1 cellular context compared by ENCODE assay signal in the genomic region with DNA sequence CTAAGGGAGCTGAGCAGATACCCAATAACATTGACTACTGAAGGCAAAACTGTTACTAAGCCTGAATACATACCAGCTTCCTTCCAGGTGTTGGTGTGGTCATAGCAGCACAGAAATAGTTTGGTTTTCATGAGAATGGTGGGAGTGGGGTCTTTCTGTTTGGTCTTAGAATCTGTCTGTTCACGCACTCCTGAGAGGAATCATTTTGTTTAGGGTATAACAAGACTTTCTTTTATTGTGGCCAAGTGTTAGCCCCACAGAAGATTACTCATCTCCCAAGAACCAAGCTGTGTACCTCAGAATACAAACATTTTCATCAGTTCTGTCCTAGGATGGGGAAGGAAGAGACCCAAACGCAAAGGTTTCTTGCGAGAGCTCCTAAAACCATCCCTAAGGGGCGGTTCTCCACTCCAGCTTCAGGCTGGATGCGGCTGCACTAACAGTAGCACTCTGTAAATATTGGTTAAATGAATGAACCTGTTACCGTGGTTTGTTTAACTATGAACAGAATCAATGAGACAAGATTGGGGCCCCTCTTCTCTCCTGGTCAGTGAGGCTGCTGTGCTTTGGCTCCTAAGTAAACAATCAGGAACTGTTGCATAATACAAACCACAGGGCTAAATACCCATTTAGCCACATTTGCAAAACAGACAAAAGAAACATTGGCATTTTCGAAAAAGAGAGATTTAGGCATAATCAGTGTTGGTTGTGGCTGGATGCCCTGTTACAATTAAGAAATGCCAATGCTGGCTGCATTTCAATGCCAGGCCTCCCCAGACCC.
TF ChIP-seq lines count a peak whose summit lies in the region.

No MANE protein-coding gene starts in this region.

TF ChIP-seq in HepG2, 621 proteins besides CTCF, POLR2A, EP300 and RAD21 (continued from another document and continues in another):
- TF ChIP-seq KMT2A (CRISPR knock-in tag; IDR thresholded peaks at IDR 0.05) (peak; percentile 66; the same call in 1 of the 2 replicates), ZNF3 (CRISPR knock-in tag; IDR thresholded peaks at IDR 0.05) (peak; percentile 76; the same call in 1 of the 2 replicates), THAP8 (CRISPR knock-in tag; IDR thresholded peaks at IDR 0.05; ENCODE audit: borderline replicate concordance) (no peak), ZNF512 (CRISPR knock-in tag; IDR thresholded peaks at IDR 0.05) (no peak), ZNF101 (CRISPR knock-in tag; IDR thresholded peaks at IDR 0.05; ENCODE audit: borderline replicate concordance, low read depth) (0 out of 2 replicates have a peak, but pooled peaks have one; percentile 25), ZNF737 (CRISPR knock-in tag; IDR thresholded peaks at IDR 0.05; ENCODE audit: borderline replicate concordance) (no peak; the same call in 1 of the 2 replicates), JUN (CRISPR knock-in tag; IDR thresholded peaks at IDR 0.05) (peak; percentile 76; the same call in 1 of the 2 replicates), TBL1XR1 (IDR thresholded peaks at IDR 0.05; ENCODE audit: borderline replicate concordance, low read length, partially characterized antibody) (peak; percentile 88), ZFP41 (CRISPR knock-in tag; IDR thresholded peaks at IDR 0.05; ENCODE audit: borderline replicate concordance) (no peak), THAP7 (CRISPR knock-in tag; IDR thresholded peaks at IDR 0.05) (peak; percentile 67; the same call in 1 of the 2 replicates), ZNF329 (CRISPR knock-in tag; IDR thresholded peaks at IDR 0.05; ENCODE audit: low read depth) (0 out of 2 replicates have a peak, but pooled peaks have one; percentile 28), KDM3A (CRISPR knock-in tag; IDR thresholded peaks at IDR 0.05; ENCODE audit: low read depth) (peak; percentile 93; the same call in 1 of the 2 replicates), ZNF251 (CRISPR knock-in tag; IDR thresholded peaks at IDR 0.05) (no peak; the same call in 1 of the 2 replicates), TAF15 (IDR thresholded peaks at IDR 0.05; ENCODE audit: low read depth, low read length, poor library complexity, severe bottlenecking) (no peak), HIVEP1 (CRISPR knock-in tag; IDR thresholded peaks at IDR 0.05) (no peak), ARID2 (CRISPR knock-in tag; IDR thresholded peaks at IDR 0.05; ENCODE audit: borderline replicate concordance) (no peak), GABPA (IDR thresholded peaks at IDR 0.05; ENCODE audit: low read depth, low read length) (no peak), GABPA (CRISPR knock-in tag; IDR thresholded peaks at IDR 0.05; ENCODE audit: low read depth) (no peak), ZNF430 (CRISPR knock-in tag; IDR thresholded peaks at IDR 0.05) (peak; percentile 65), NRL (CRISPR knock-in tag; IDR thresholded peaks at IDR 0.05; ENCODE audit: borderline replicate concordance) (no peak), FOSL1 (CRISPR knock-in tag; IDR thresholded peaks at IDR 0.05; ENCODE audit: borderline replicate concordance) (peak; percentile 21; the same call in 1 of the 2 replicates), POLR2G (IDR thresholded peaks at IDR 0.05; ENCODE audit: low read depth, low read length) (no peak), HOXA7 (CRISPR knock-in tag; IDR thresholded peaks at IDR 0.05) (no peak), CREM (IDR thresholded peaks at IDR 0.05) (peak; percentile 84), CREM (CRISPR knock-in tag; IDR thresholded peaks at IDR 0.05) (no peak), ZNF318 (CRISPR knock-in tag; IDR thresholded peaks at IDR 0.05) (0 out of 2 replicates have a peak, but pooled peaks have one; percentile 91), STAG1 (CRISPR knock-in tag; IDR thresholded peaks at IDR 0.05) (peak; percentile 38), TAF1 (CRISPR knock-in tag; IDR thresholded peaks at IDR 0.05) (no peak), DMTF1 (CRISPR knock-in tag; IDR thresholded peaks at IDR 0.05) (no peak)
- TF ChIP-seq, protein P1, sequence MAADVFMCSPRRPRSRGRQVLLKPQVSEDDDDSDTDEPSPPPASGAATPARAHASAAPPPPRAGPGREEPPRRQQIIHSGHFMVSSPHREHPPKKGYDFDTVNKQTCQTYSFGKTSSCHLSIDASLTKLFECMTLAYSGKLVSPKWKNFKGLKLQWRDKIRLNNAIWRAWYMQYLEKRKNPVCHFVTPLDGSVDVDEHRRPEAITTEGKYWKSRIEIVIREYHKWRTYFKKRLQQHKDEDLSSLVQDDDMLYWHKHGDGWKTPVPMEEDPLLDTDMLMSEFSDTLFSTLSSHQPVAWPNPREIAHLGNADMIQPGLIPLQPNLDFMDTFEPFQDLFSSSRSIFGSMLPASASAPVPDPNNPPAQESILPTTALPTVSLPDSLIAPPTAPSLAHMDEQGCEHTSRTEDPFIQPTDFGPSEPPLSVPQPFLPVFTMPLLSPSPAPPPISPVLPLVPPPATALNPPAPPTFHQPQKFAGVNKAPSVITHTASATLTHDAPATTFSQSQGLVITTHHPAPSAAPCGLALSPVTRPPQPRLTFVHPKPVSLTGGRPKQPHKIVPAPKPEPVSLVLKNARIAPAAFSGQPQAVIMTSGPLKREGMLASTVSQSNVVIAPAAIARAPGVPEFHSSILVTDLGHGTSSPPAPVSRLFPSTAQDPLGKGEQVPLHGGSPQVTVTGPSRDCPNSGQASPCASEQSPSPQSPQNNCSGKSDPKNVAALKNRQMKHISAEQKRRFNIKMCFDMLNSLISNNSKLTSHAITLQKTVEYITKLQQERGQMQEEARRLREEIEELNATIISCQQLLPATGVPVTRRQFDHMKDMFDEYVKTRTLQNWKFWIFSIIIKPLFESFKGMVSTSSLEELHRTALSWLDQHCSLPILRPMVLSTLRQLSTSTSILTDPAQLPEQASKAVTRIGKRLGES (CRISPR knock-in tag; IDR thresholded peaks at IDR 0.05; ENCODE audit: borderline replicate concordance): 0 out of 2 replicates have a peak, but pooled peaks have one; percentile 69
- TF ChIP-seq, protein P2, sequence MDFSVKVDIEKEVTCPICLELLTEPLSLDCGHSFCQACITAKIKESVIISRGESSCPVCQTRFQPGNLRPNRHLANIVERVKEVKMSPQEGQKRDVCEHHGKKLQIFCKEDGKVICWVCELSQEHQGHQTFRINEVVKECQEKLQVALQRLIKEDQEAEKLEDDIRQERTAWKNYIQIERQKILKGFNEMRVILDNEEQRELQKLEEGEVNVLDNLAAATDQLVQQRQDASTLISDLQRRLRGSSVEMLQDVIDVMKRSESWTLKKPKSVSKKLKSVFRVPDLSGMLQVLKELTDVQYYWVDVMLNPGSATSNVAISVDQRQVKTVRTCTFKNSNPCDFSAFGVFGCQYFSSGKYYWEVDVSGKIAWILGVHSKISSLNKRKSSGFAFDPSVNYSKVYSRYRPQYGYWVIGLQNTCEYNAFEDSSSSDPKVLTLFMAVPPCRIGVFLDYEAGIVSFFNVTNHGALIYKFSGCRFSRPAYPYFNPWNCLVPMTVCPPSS (IDR thresholded peaks at IDR 0.05): no peak
- TF ChIP-seq, protein P3, sequence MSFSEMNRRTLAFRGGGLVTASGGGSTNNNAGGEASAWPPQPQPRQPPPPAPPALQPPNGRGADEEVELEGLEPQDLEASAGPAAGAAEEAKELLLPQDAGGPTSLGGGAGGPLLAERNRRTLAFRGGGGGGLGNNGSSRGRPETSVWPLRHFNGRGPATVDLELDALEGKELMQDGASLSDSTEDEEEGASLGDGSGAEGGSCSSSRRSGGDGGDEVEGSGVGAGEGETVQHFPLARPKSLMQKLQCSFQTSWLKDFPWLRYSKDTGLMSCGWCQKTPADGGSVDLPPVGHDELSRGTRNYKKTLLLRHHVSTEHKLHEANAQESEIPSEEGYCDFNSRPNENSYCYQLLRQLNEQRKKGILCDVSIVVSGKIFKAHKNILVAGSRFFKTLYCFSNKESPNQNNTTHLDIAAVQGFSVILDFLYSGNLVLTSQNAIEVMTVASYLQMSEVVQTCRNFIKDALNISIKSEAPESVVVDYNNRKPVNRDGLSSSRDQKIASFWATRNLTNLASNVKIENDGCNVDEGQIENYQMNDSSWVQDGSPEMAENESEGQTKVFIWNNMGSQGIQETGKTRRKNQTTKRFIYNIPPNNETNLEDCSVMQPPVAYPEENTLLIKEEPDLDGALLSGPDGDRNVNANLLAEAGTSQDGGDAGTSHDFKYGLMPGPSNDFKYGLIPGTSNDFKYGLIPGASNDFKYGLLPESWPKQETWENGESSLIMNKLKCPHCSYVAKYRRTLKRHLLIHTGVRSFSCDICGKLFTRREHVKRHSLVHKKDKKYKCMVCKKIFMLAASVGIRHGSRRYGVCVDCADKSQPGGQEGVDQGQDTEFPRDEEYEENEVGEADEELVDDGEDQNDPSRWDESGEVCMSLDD (CRISPR knock-in tag; IDR thresholded peaks at IDR 0.05; ENCODE audit: borderline replicate concordance): peak; percentile 87; the same call in 1 of the 2 replicates
